In genomic region chr4:185920171-185920570, GRCh38 we compare ENCODE assay signal across 28 cellular contexts.
DNase-seq lines count a peak whose midpoint lies in the region; ATAC-seq and TF ChIP-seq lines count a peak whose summit lies in the region.
"Had no signal": no experiment of that assay in that cellular context is flagged by ENCODE, and none has a peak within 500 bp of the region (broad histone marks: within the 10 kb centered on the region; RNA-seq: fewer than 3 reads in every experiment).

No MANE protein-coding gene starts in this region.

- H3K79me2 ChIP-seq in smooth muscle cell (ENCODE audit: low read depth) = no peaks in the 10 kb centered on the region

- no peaks in the 10 kb centered on the region for H4K20me1 ChIP-seq in smooth muscle cell (ENCODE audit: low read depth)

- WGBS in smooth muscle cell (ENCODE audit: low lambda C conversion rate) = 44% methylated on average over 6 of the region's 6 CpGs

- H3K36me3 ChIP-seq in smooth muscle cell (ENCODE audit: low read depth) (no peaks in the 10 kb centered on the region), vagina (no peaks in the 10 kb centered on the region), mucosa of descending colon (ENCODE audit: low read depth) (no peaks in the 10 kb centered on the region)

- TF ChIP-seq POLR2A in vagina (IDR thresholded peaks at IDR 0.05) = no peak

- peaks cover 5% of the 10 kb centered on the region for H3K27me3 ChIP-seq in smooth muscle cell (ENCODE audit: low read depth)
- H3K27me3 ChIP-seq in vagina = no peaks in the 10 kb centered on the region

- H3K27ac ChIP-seq in smooth muscle cell (ENCODE audit: low read depth) (peak overlapping the region; percentile 68), vagina (no peak overlapping the region)

- no peak overlapping the region for H3K9ac ChIP-seq in smooth muscle cell (ENCODE audit: low read depth)

- TF ChIP-seq CTCF in astrocyte of the spinal cord (IDR thresholded peaks at IDR 0.05; ENCODE audit: low read depth, low read length) (no peak), smooth muscle cell (IDR thresholded peaks at IDR 0.05; ENCODE audit: borderline replicate concordance, insufficient read depth, poor library complexity, severe bottlenecking) (no peak), foreskin fibroblast (IDR thresholded peaks at IDR 0.05; ENCODE audit: low read depth, low read length) (no peak), vagina (IDR thresholded peaks at IDR 0.05) (no peak), mucosa of descending colon (IDR thresholded peaks at IDR 0.05) (no peak)

- no peak for ATAC-seq in mucosa of descending colon
- ATAC-seq: HCT116; left lobe of liver; naive thymus-derived CD4-positive, alpha-beta T cell; right cardiac atrium had no signal

- in situ Hi-C loops in astrocyte of the spinal cord (cut with HindIII; ENCODE audit: low sequenced_read_pairs) = no loop called here

- H2AFZ ChIP-seq in smooth muscle cell (ENCODE audit: low read depth) = no peak overlapping the region

- peaks cover 24% of the 10 kb centered on the region for H3F3A ChIP-seq in smooth muscle cell (ENCODE audit: low read depth)

- H3K9me3 ChIP-seq in smooth muscle cell (replicated peaks; ENCODE audit: low read depth) = no peaks in the 10 kb centered on the region
- H3K9me3 ChIP-seq in vagina = no peaks in the 10 kb centered on the region
- H3K9me3 ChIP-seq in mucosa of descending colon = no peaks in the 10 kb centered on the region

- H3K4me3 ChIP-seq in astrocyte of the spinal cord (ENCODE audit: low read depth, low read length) (no peak overlapping the region), smooth muscle cell (no peak overlapping the region), foreskin fibroblast (ENCODE audit: low read depth in 1 of 2, low read length in 2 of 2) (no peak overlapping the region), vagina (no peak overlapping the region), mucosa of descending colon (no peak overlapping the region)

- peak overlapping the region; percentile 80 for H3K4me2 ChIP-seq in smooth muscle cell

- peaks cover 22% of the 10 kb centered on the region for H3K4me1 ChIP-seq in smooth muscle cell (ENCODE audit: low read depth)
- H3K4me1 ChIP-seq in vagina = no peaks in the 10 kb centered on the region
- no peaks in the 10 kb centered on the region for H3K4me1 ChIP-seq in mucosa of descending colon (ENCODE audit: low read depth)

- DNase-seq in NCI-H2196 (lab: John Stamatoyannopoulos, UW; ENCODE audit: unreplicated experiment) (peak; percentile 3), NCI-H2196 treated with DMSO at 0.1 percent for 48 hours (lab: John Stamatoyannopoulos, UW; ENCODE audit: unreplicated experiment) (no peak), astrocyte of the spinal cord (ENCODE audit: low read depth, low spot score) (peak; percentile 47), iris pigment epithelial cell (ENCODE audit: low read depth) (peak; percentile 36), smooth muscle cell (lab: John Stamatoyannopoulos, UW; ENCODE audit: unreplicated experiment) (no peak), foreskin fibroblast (no peak), vagina (ENCODE audit: extremely low spot score in 2 of 2) (no peak), mucosa of descending colon (no peak)
- DNase-seq: activated CD4-positive, alpha-beta T cell treated with anti-CD3 and anti-CD28 coated beads, Interleukin-2, amount 10 ng/mL, durations not matched to agents 7 days and 5 days; activated naive CD4-positive, alpha-beta T cell treated with anti-CD3 and anti-CD28 coated beads for 36 hours; activated T-cell treated with anti-CD3 and anti-CD28 coated beads, Interleukin-2, amount 50 U/mL, for 48 hours; AML-193; amniotic stem cell; CD4-positive, alpha-beta memory T cell; central memory CD4-positive, alpha-beta T cell; DMS153; head of caudate nucleus; Karpas-422; naive thymus-derived CD4-positive, alpha-beta T cell; NCI-H1694 treated with DMSO at 0.1 percent for 48 hours; NCI-H345; NCI-H748 treated with DMSO at 0.1 percent for 48 hours; occipital lobe; right cardiac atrium; Right ventricle myocardium superior; T1000 had no signal

- intact Hi-C loops in vagina (cut with DNase I) = loop anchor here (5.0 kb wide), 1 partner anchor 418 kb away; no protein-coding TSS in a partner anchor
- intact Hi-C loops in mucosa of descending colon (cut with DNase I, micrococcal nuclease) = no loop called here

Comparison
In these comparisons a context has a peak if more than half of its experiments do, and no peak if none do; other contexts are left out.
1. DNase-seq: peak in NCI-H2196 (single experiment), astrocyte of the spinal cord (single experiment) and iris pigment epithelial cell (single experiment); none in NCI-H2196 treated with DMSO at 0.1 percent for 48 hours (single experiment), smooth muscle cell (single experiment), foreskin fibroblast (0 of 2), vagina (0 of 2) and mucosa of descending colon (0 of 3).